In the genomic region with DNA sequence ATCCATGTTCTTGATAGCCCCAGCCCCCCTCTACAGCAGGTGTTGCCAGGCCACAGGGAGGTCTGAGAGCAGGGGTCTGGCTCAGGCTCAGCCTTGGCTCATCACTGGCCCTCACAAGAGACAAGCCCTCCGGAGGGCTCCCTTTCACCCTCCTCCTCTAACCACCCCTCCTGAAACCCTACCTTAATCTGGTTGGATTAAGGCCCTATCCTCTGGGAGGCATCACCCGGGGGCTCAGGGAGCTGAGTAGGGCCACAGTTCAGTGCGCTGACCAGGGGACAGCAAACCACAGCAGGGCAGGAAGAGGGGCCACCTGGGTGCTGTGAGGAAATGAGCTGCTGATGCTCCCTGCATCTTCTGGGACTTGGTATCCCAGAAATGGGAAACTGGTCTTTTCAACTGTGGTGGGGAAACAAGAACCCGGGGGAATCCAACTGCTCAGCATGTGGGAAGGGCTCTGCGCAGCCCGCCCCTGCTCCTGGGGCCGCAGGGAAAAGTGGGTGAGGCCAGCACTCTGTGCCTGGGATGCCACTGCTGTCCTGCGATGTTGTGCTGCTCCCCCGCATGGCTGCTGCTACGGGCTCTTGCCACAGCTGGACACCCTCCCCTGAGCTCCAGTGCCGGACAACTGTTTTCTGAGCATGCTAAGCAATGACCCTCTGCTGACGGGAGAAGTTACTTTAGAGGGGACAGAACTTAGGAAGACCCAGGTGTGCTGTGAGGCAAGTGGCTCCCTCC, we compare ENCODE assay signal across 16 cellular contexts. TPM values are rescaled to one million over a fixed set of nuclear protein-coding genes. Genes with fewer than 3 reads are reported as not detected.
A peak's percentile ranks its signal among the peaks of the same experiment; 100 is the strongest.
DNase-seq lines count a peak whose midpoint lies in the region; ATAC-seq and TF ChIP-seq lines count a peak whose summit lies in the region.
"Had no signal": no experiment of that assay in that cellular context is flagged by ENCODE, and none has a peak within 500 bp of the region (broad histone marks: within the 10 kb centered on the region; RNA-seq: fewer than 3 reads in every experiment).

No MANE protein-coding gene starts in this region.

- H3K27ac Mint-ChIP-seq in stimulated activated naive CD8-positive, alpha-beta T cell treated with anti-CD3 and anti-CD28 coated beads, Interleukin-15, Interleukin-2, amounts not matched to agents 100 ng/mL and 50 ng/mL, for 24 hours, result peak overlapping the region; percentile 45
- H3K27ac Mint-ChIP-seq in activated naive CD8-positive, alpha-beta T cell treated with anti-CD3 and anti-CD28 coated beads, Interleukin-2, amount 50 U/mL, for 24 hours, result peak overlapping the region; percentile 57
- H3K27ac Mint-ChIP-seq in nephron, result peak overlapping the region; percentile 54 to 90 (median 89)

- H3K27me3 Mint-ChIP-seq in stimulated activated naive CD8-positive, alpha-beta T cell treated with anti-CD3 and anti-CD28 coated beads, Interleukin-15, Interleukin-2, amounts not matched to agents 100 ng/mL and 50 ng/mL, for 24 hours, result no peaks in the 10 kb centered on the region
- no peaks in the 10 kb centered on the region for H3K27me3 Mint-ChIP-seq in activated naive CD8-positive, alpha-beta T cell treated with anti-CD3 and anti-CD28 coated beads, Interleukin-2, amount 50 U/mL, for 24 hours
- H3K27me3 Mint-ChIP-seq in nephron (ENCODE audit: low read depth), result peaks cover 5% of the 10 kb centered on the region

- H3K36me3 Mint-ChIP-seq in stimulated activated naive CD8-positive, alpha-beta T cell treated with anti-CD3 and anti-CD28 coated beads, Interleukin-15, Interleukin-2, amounts not matched to agents 100 ng/mL and 50 ng/mL, for 24 hours (ENCODE audit: low read depth), result peaks cover 34% of the 10 kb centered on the region
- peaks cover 25% of the 10 kb centered on the region for H3K36me3 Mint-ChIP-seq in activated naive CD8-positive, alpha-beta T cell treated with anti-CD3 and anti-CD28 coated beads, Interleukin-2, amount 50 U/mL, for 24 hours (ENCODE audit: low read depth)
- H3K36me3 Mint-ChIP-seq in nephron (ENCODE audit: low read depth), result no peaks in the 10 kb centered on the region

- H3K9me3 ChIP-seq in HAP-1, result no peaks in the 10 kb centered on the region
- H3K9me3 ChIP-seq: psoas muscle had no signal

- H3K4me3 ChIP-seq in H7 (ENCODE audit: insufficient read depth, low read depth, low read length) (no peak overlapping the region), HAP-1 (no peak overlapping the region)
- H3K4me3 ChIP-seq: psoas muscle had no signal

- H3K27me3 ChIP-seq in H7 (ENCODE audit: control insufficient read depth, insufficient read depth, low read length) (no peaks in the 10 kb centered on the region), HAP-1 (ENCODE audit: low read depth) (no peaks in the 10 kb centered on the region)

- H3K4me1 ChIP-seq in HAP-1, result peaks cover 4% of the 10 kb centered on the region; the same call in 1 of the 2 replicates

- no peak for DNase-seq in stimulated activated naive CD8-positive, alpha-beta T cell treated with anti-CD3 and anti-CD28 coated beads, Interleukin-15, Interleukin-2, amounts not matched to agents 100 U/mL and 50 U/mL, for 24 hours
- no peak for DNase-seq in activated naive CD8-positive, alpha-beta T cell treated with anti-CD3 and anti-CD28 coated beads, Interleukin-2, amount 50 U/mL, for 24 hours
- DNase-seq in H7 (no peak), HAP-1 (ENCODE audit: low spot score in 2 of 2) (no peak), DMS79 treated with DMSO at 0.1 percent for 48 hours (lab: John Stamatoyannopoulos, UW) (no peak)
- DNase-seq: activated CD4-positive, alpha-beta T cell treated with anti-CD3 and anti-CD28 coated beads for 48 hours; hippocampal formation; NCI-H2029; NCI-H774; psoas muscle; T-helper 9 cell had no signal

- H3K36me3 ChIP-seq in H7 (replicated peaks; ENCODE audit: control insufficient read depth, insufficient read depth, low read length) (no peaks in the 10 kb centered on the region), HAP-1 (replicated peaks) (no peaks in the 10 kb centered on the region)

- H3K9me3 Mint-ChIP-seq in stimulated activated naive CD8-positive, alpha-beta T cell treated with anti-CD3 and anti-CD28 coated beads, Interleukin-15, Interleukin-2, amounts not matched to agents 100 ng/mL and 50 ng/mL, for 24 hours, result no peaks in the 10 kb centered on the region
- H3K9me3 Mint-ChIP-seq in activated naive CD8-positive, alpha-beta T cell treated with anti-CD3 and anti-CD28 coated beads, Interleukin-2, amount 50 U/mL, for 24 hours, result no peaks in the 10 kb centered on the region
- no peaks in the 10 kb centered on the region for H3K9me3 Mint-ChIP-seq in nephron
- H3K9me3 Mint-ChIP-seq: activated T-cell treated with anti-CD3 and anti-CD28 coated beads, Interleukin-2, amount 50 U/mL, for 4 hours had no signal

- in situ Hi-C loops in HAP-1 (cut with MboI; ENCODE audit: low sequenced_read_pairs), result no loop called here

- no peak for ATAC-seq in stimulated activated naive CD8-positive, alpha-beta T cell treated with anti-CD3 and anti-CD28 coated beads, Interleukin-15, Interleukin-2, amounts not matched to agents 100 U/mL and 50 U/mL, for 24 hours
- no peak for ATAC-seq in activated naive CD8-positive, alpha-beta T cell treated with anti-CD3 and anti-CD28 coated beads, Interleukin-2, amount 50 U/mL, for 24 hours
- no peak for ATAC-seq in HG02973 (IDR thresholded peaks at IDR 0.05; ENCODE audit: unreplicated experiment)
- ATAC-seq: psoas muscle had no signal

- no peak for TF ChIP-seq CTCF in nephron (IDR thresholded peaks at IDR 0.05; ENCODE audit: unreplicated experiment in 3 of 3)

- H3K4me1 Mint-ChIP-seq in stimulated activated naive CD8-positive, alpha-beta T cell treated with anti-CD3 and anti-CD28 coated beads, Interleukin-15, Interleukin-2, amounts not matched to agents 100 ng/mL and 50 ng/mL, for 24 hours (ENCODE audit: low read depth), result peaks cover 64% of the 10 kb centered on the region
- peaks cover 64% of the 10 kb centered on the region for H3K4me1 Mint-ChIP-seq in activated naive CD8-positive, alpha-beta T cell treated with anti-CD3 and anti-CD28 coated beads, Interleukin-2, amount 50 U/mL, for 24 hours
- H3K4me1 Mint-ChIP-seq in nephron, result peaks cover 27% of the 10 kb centered on the region

- no peak overlapping the region for H3K4me3 Mint-ChIP-seq in stimulated activated naive CD8-positive, alpha-beta T cell treated with anti-CD3 and anti-CD28 coated beads, Interleukin-15, Interleukin-2, amounts not matched to agents 100 ng/mL and 50 ng/mL, for 24 hours
- peak overlapping the region; percentile 14 for H3K4me3 Mint-ChIP-seq in activated naive CD8-positive, alpha-beta T cell treated with anti-CD3 and anti-CD28 coated beads, Interleukin-2, amount 50 U/mL, for 24 hours
- no peak overlapping the region for H3K4me3 Mint-ChIP-seq in nephron
- H3K4me3 Mint-ChIP-seq: activated T-cell treated with anti-CD3 and anti-CD28 coated beads, Interleukin-2, amount 50 U/mL, for 4 hours had no signal

RNA-seq across cellular contexts. Expression of a gene that starts 17.5 kb away (rescaled TPM):
- total RNA-seq in H7 (2014; rRNA removed; shearing (Covaris generic)), result 4.0 and 7.0 TPM in 2 replicates

RNA-seq across cellular contexts. Expression of a gene that starts 50.2 kb away (rescaled TPM):
- 0.11 TPM in 1 of 2 replicates, not detected in the other for total RNA-seq in H7 (2014; rRNA removed; shearing (Covaris generic))
- total RNA-seq: dermis microvascular lymphatic vessel endothelial cell had no signal
